In the genomic region with DNA sequence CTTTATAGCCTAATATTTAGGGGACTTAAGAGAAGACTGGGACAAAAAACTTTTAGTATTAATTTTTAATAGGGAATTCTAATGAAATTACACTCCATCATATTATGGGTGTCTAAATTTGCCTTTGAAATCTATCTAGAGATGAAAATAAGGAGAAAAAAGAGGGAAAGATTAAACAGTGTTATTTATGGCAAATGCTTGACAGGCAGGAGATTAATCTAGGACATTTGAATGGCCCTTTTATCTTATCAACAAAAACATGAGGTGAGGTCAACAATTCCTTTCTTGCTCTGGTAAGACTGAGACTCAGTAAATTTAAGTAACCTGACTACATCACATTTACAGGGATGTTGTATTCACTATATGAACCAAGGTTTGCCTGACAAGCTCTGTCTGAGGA, we compare ENCODE assay signal across 7 cellular contexts.
"Had no signal": no experiment of that assay in that cellular context is flagged by ENCODE, and none has a peak within 500 bp of the region (broad histone marks: within the 10 kb centered on the region; RNA-seq: fewer than 3 reads in every experiment).

No MANE protein-coding gene starts in this region.

- ATAC-seq: HCT116 had no signal

- H3K4me1 ChIP-seq: HAP-1 had no signal

- H3K9me3 ChIP-seq: HAP-1 had no signal

- H3K4me3 ChIP-seq: GM23248, HAP-1 had no signal

- H3K36me3 ChIP-seq: HAP-1 had no signal

- H3K9ac ChIP-seq: GM23248 had no signal

- H2AFZ ChIP-seq: GM23248 had no signal

- DNase-seq: GM23248, GOT3, H7, HFFc6, IMR-90 had no signal

- H3K27ac ChIP-seq: GM23248 had no signal
